ENCODE assay signal across 8 cellular contexts in genomic region chr6:53070808-53071207, GRCh38. TPM values are rescaled to one million over a fixed set of nuclear protein-coding genes. Genes with fewer than 3 reads are reported as not detected.
DNase-seq lines count a peak whose midpoint lies in the region; ATAC-seq and TF ChIP-seq lines count a peak whose summit lies in the region.

No MANE protein-coding gene starts in this region.

- H3K9ac ChIP-seq in Karpas-422 (ENCODE audit: low read length) (no peak overlapping the region), neuronal stem cell (ENCODE audit: low read depth, low read length, poor library complexity) (no peak overlapping the region)

- H3K4me1 ChIP-seq in osteoblast (ENCODE audit: insufficient read depth, low read length), result peaks cover 14% of the 10 kb centered on the region
- H3K4me1 ChIP-seq in Karpas-422 (ENCODE audit: low read length), result peaks cover 23% of the 10 kb centered on the region
- peaks cover 2 to 10% of the 10 kb centered on the region in 2 donors for H3K4me1 ChIP-seq in neuronal stem cell (ENCODE audit: control insufficient read depth in 2 of 2, insufficient read depth in 1 of 2, low read depth in 1 of 2, low read length in 2 of 2)

- no peak for DNase-seq in activated CD8-positive, alpha-beta memory T cell treated with anti-CD3 and anti-CD28 coated beads, Interleukin-2, amount 10 ng/mL, durations not matched to agents 7 days and 5 days
- DNase-seq in activated CD8-positive, alpha-beta memory T cell treated with anti-CD3 and anti-CD28 coated beads, Interleukin-2, amount 50 U/mL, for 48 hours, result no peak
- DNase-seq in osteoblast (ENCODE audit: insufficient read length, low spot score, missing footprints), result no peak
- no peak for DNase-seq in Karpas-422
- DNase-seq in GM03348 (ENCODE audit: low spot score), result no peak
- no peak for DNase-seq in neuronal stem cell (ENCODE audit: low spot score)

- no peak overlapping the region for H3K18ac ChIP-seq in neuronal stem cell (ENCODE audit: low read length)

- no peak overlapping the region for H4K8ac ChIP-seq in neuronal stem cell (ENCODE audit: low read depth, low read length)

- peak; percentile 64 for ATAC-seq in activated CD8-positive, alpha-beta memory T cell treated with anti-CD3 and anti-CD28 coated beads, Interleukin-2, amount 10 ng/mL, durations not matched to agents 7 days and 5 days
- ATAC-seq in GM21737 (IDR thresholded peaks at IDR 0.05; ENCODE audit: unreplicated experiment) (peak; percentile 60), HG03575 (IDR thresholded peaks at IDR 0.05; ENCODE audit: extremely low read depth, insufficient number of reproducible peaks, low FRiP score, unreplicated experiment) (peak; percentile 48)

- no peaks in the 10 kb centered on the region for H3K9me3 Mint-ChIP-seq in activated CD8-positive, alpha-beta memory T cell treated with anti-CD3 and anti-CD28 coated beads, Interleukin-2, amount 10 ng/mL, durations not matched to agents 7 days and 5 days (ENCODE audit: low read depth)

- H3K79me1 ChIP-seq in neuronal stem cell (ENCODE audit: low read depth, low read length), result no peaks in the 10 kb centered on the region

- no peak overlapping the region for H4K91ac ChIP-seq in neuronal stem cell (ENCODE audit: low read depth, low read length, poor library complexity)

- peaks cover 52% of the 10 kb centered on the region for H3K79me2 ChIP-seq in osteoblast (ENCODE audit: insufficient read depth, low read length)
- peaks cover 69% of the 10 kb centered on the region for H3K79me2 ChIP-seq in Karpas-422 (ENCODE audit: low read length)

- H3K4me3 ChIP-seq in osteoblast (ENCODE audit: insufficient read depth, low read length) (no peak overlapping the region), Karpas-422 (ENCODE audit: low read length) (no peak overlapping the region), neuronal stem cell (ENCODE audit: low read length in 2 of 2) (no peak overlapping the region)

- H2BK15ac ChIP-seq in neuronal stem cell (ENCODE audit: low read length), result no peak overlapping the region

- no peak overlapping the region for H2BK120ac ChIP-seq in neuronal stem cell (ENCODE audit: low read depth, low read length)

- peaks cover 28% of the 10 kb centered on the region for H3K36me3 Mint-ChIP-seq in activated CD8-positive, alpha-beta memory T cell treated with anti-CD3 and anti-CD28 coated beads, Interleukin-2, amount 10 ng/mL, durations not matched to agents 7 days and 5 days

- H3K27ac ChIP-seq in osteoblast (ENCODE audit: low read depth, low read length) (no peak overlapping the region), Karpas-422 (ENCODE audit: low read length) (no peak overlapping the region), neuronal stem cell (replicated peaks; ENCODE audit: low read length) (no peak overlapping the region)

- no peaks in the 10 kb centered on the region for H3K27me3 ChIP-seq in osteoblast (ENCODE audit: insufficient read depth, low read length)
- no peaks in the 10 kb centered on the region for H3K27me3 ChIP-seq in Karpas-422 (ENCODE audit: low read length)
- H3K27me3 ChIP-seq in neuronal stem cell (ENCODE audit: control insufficient read depth in 3 of 3, insufficient read depth in 3 of 3, low read depth in 1 of 3, low read length in 3 of 3), result no peaks in the 10 kb centered on the region

- WGBS in neuronal stem cell (ENCODE audit: extremely low coverage in 2 of 2, insufficient read length in 2 of 2, insufficient replicate concordance in 1 of 2), 2 donors, result 100% methylated on average over 1 of the region's 1 CpG; no CpG with 5 or more reads in 1 of the 2 donors

- H2AFZ ChIP-seq in osteoblast (ENCODE audit: low read length) (no peak overlapping the region), Karpas-422 (ENCODE audit: low read length) (no peak overlapping the region), neuronal stem cell (ENCODE audit: low read length) (no peak overlapping the region)

- no peak overlapping the region for H2BK12ac ChIP-seq in neuronal stem cell (ENCODE audit: low read length)

- CTCF ChIA-PET in activated CD8-positive, alpha-beta memory T cell treated with anti-CD3 and anti-CD28 coated beads, Interleukin-2, amount 10 ng/mL, durations not matched to agents 7 days and 5 days (lab: Charles Lee), result interaction anchor here (1.1 kb wide), 1 partner anchor 21 kb away, joined by 3 read pairs; no protein-coding TSS in a partner anchor

- peak; percentile 13 for TF ChIP-seq CTCF in osteoblast (IDR thresholded peaks at IDR 0.05; ENCODE audit: extremely low read depth, low read depth, low read length)

- H3K4ac ChIP-seq in neuronal stem cell (ENCODE audit: low read length), result no peak overlapping the region

- H3K27me3 Mint-ChIP-seq in activated CD8-positive, alpha-beta memory T cell treated with anti-CD3 and anti-CD28 coated beads, Interleukin-2, amount 10 ng/mL, durations not matched to agents 7 days and 5 days, result no peaks in the 10 kb centered on the region

- no peak overlapping the region for H3K23ac ChIP-seq in neuronal stem cell (ENCODE audit: low read depth, low read length, poor library complexity)

- H3K36me3 ChIP-seq in osteoblast (ENCODE audit: insufficient read depth, low read length), result peaks cover 39% of the 10 kb centered on the region
- peaks cover 16% of the 10 kb centered on the region for H3K36me3 ChIP-seq in Karpas-422 (ENCODE audit: insufficient read depth, low read length)
- H3K36me3 ChIP-seq in neuronal stem cell (replicated peaks in 1 of 2; ENCODE audit: control insufficient read depth in 2 of 2, insufficient read depth in 2 of 2, low read length in 2 of 2), result peaks cover 0 to 57% of the 10 kb centered on the region in 2 donors

- no peak overlapping the region for H2AK5ac ChIP-seq in neuronal stem cell (ENCODE audit: low read depth, low read length)

- H4K20me1 ChIP-seq in osteoblast (ENCODE audit: insufficient read depth, low read length) (peaks cover 26% of the 10 kb centered on the region), Karpas-422 (ENCODE audit: insufficient read depth, low read depth, low read length) (peaks cover 6% of the 10 kb centered on the region; the same call in 1 of the 2 replicates)

- H3K27ac Mint-ChIP-seq in activated CD8-positive, alpha-beta memory T cell treated with anti-CD3 and anti-CD28 coated beads, Interleukin-2, amount 10 ng/mL, durations not matched to agents 7 days and 5 days, result no peak overlapping the region

- peaks cover 29% of the 10 kb centered on the region for H3K4me1 Mint-ChIP-seq in activated CD8-positive, alpha-beta memory T cell treated with anti-CD3 and anti-CD28 coated beads, Interleukin-2, amount 10 ng/mL, durations not matched to agents 7 days and 5 days

- no peak overlapping the region for H3K14ac ChIP-seq in neuronal stem cell (ENCODE audit: low read length)

- H3K4me3 Mint-ChIP-seq in activated CD8-positive, alpha-beta memory T cell treated with anti-CD3 and anti-CD28 coated beads, Interleukin-2, amount 10 ng/mL, durations not matched to agents 7 days and 5 days, result no peak overlapping the region

- H3K4me2 ChIP-seq in osteoblast (ENCODE audit: insufficient read depth, low read length) (no peak overlapping the region), Karpas-422 (ENCODE audit: low read depth, low read length, poor library complexity, severe bottlenecking) (no peak overlapping the region), neuronal stem cell (ENCODE audit: insufficient read depth, low read length, poor library complexity, severe bottlenecking) (no peak overlapping the region)

- H3K9me2 ChIP-seq in Karpas-422 (replicated peaks; ENCODE audit: insufficient read depth, low read length), result no peaks in the 10 kb centered on the region

- no peak overlapping the region for H2BK5ac ChIP-seq in neuronal stem cell (ENCODE audit: low read length)

- H3K9me3 ChIP-seq in osteoblast (ENCODE audit: low read depth, low read length) (no peaks in the 10 kb centered on the region), Karpas-422 (ENCODE audit: low read length) (no peaks in the 10 kb centered on the region), neuronal stem cell (replicated peaks in 1 of 2; ENCODE audit: control insufficient read depth in 2 of 2, insufficient read depth in 1 of 2, low read depth in 1 of 2, low read length in 2 of 2) (no peaks in the 10 kb centered on the region)

RNA-seq across cellular contexts. Expression of gene FBXO9, which starts 5.6 kb away (rescaled TPM):
- total RNA-seq in activated CD8-positive, alpha-beta memory T cell treated with anti-CD3 and anti-CD28 coated beads, Interleukin-2, amount 10 ng/mL, durations not matched to agents 7 days and 5 days, result 10 to 100 TPM; 61.8 to 67.3 TPM
- total RNA-seq in osteoblast, result 45.1 and 53.6 TPM in 2 replicates
- total RNA-seq in Karpas-422 (2014; rRNA removed; shearing (Covaris generic); ENCODE audit: low replicate concordance), result 41.5 and 51.0 TPM in 2 replicates
- polyA plus RNA-seq in neuronal stem cell (2013, experiment 1 of 2), result 29.1 TPM
- polyA plus RNA-seq in neuronal stem cell (2013, experiment 2 of 2), result 29.4 TPM

RNA-seq across cellular contexts. Expression of gene CILK1, which starts 9.2 kb away (rescaled TPM):
- 1 to 10 TPM; 5.9 to 7.5 TPM for total RNA-seq in activated CD8-positive, alpha-beta memory T cell treated with anti-CD3 and anti-CD28 coated beads, Interleukin-2, amount 10 ng/mL, durations not matched to agents 7 days and 5 days
- 17.4 and 20.0 TPM in 2 replicates for total RNA-seq in osteoblast
- total RNA-seq in Karpas-422 (2014; rRNA removed; shearing (Covaris generic); ENCODE audit: low replicate concordance), result 1.1 and 3.5 TPM in 2 replicates
- 9.4 TPM for polyA plus RNA-seq in neuronal stem cell (2013, experiment 1 of 2)
- 9.4 TPM for polyA plus RNA-seq in neuronal stem cell (2013, experiment 2 of 2)
